ENCODE assay signal across 29 cellular contexts in the genomic region with DNA sequence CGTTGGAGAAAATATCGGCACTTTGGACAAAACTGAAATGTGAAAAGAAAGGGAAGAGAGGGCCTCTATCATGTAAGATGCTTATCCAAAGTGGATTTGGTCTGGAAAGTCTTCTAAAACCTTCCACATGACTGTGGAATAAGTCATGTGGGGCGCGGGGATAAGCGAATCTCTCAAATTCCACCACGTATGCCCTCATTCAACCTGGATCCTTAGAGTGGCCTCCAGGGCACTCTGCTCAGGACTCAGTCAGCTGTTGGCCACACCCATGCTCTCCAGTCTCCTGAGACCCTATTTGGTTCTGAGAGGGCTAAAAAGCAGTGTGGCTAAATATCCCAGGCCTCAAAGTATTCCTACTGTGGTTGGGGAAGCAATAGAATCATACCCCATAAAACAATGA. TPM values are rescaled to one million over a fixed set of nuclear protein-coding genes. Genes with fewer than 3 reads are reported as not detected.
DNase-seq lines count a peak whose midpoint lies in the region; ATAC-seq, FAIRE-seq and TF ChIP-seq lines count a peak whose summit lies in the region.
"Had no signal": no experiment of that assay in that cellular context is flagged by ENCODE, and none has a peak within 500 bp of the region (broad histone marks: within the 10 kb centered on the region; RNA-seq: fewer than 3 reads in every experiment).

No MANE protein-coding gene starts in this region.

- no peak overlapping the region for H3K4me3 ChIP-seq in left ventricle myocardium inferior
- no peak overlapping the region for H3K4me3 ChIP-seq in spleen
- H3K4me3 ChIP-seq in HepG2 (replicated peaks in 1 of 3; ENCODE audit: insufficient read depth in 1 of 3, low read depth in 2 of 3, low read length in 3 of 3): no peak overlapping the region
- H3K4me3 ChIP-seq: Peyer's patch, SJSA1, skin epidermis had no signal

- H3K4me1 ChIP-seq in left ventricle myocardium inferior (peaks cover 69% of the 10 kb centered on the region), spleen (peaks cover 0 to 31% (median 14%) of the 10 kb centered on the region in 6 donors), HepG2 (ENCODE audit: insufficient read depth, low read length) (peaks cover 58% of the 10 kb centered on the region)
- H3K4me1 ChIP-seq: Peyer's patch had no signal

- peaks cover 17% of the 10 kb centered on the region; the same call in 1 of the 2 replicates for H4K20me1 ChIP-seq in HepG2 (ENCODE audit: insufficient read depth, low read length)

- no peak for TF ChIP-seq RAD21 in HepG2 (CRISPR knock-in tag; IDR thresholded peaks at IDR 0.05)

- BruUV-seq in HepG2 (replicated peaks; lab: Mats Ljungman, UMichigan) (no TSS peak), MCF 10A (replicated peaks; lab: Mats Ljungman, UMichigan) (no TSS peak)

- H3K27ac ChIP-seq in left ventricle myocardium inferior (replicated peaks) (peak overlapping the region; percentile 96), spleen (peak overlapping the region in 5 of 8 donors; percentile 22 to 90 (median 84)), HepG2 (ENCODE audit: extremely low read length, insufficient read depth, low read length) (no peak overlapping the region)
- H3K27ac ChIP-seq: C4-2B, SJSA1 had no signal

- 87 to 96% (median 95%) methylated on average over 6 of the region's 6 CpGs for WGBS in spleen, 5 donors
- WGBS in HepG2 (ENCODE audit: low lambda C conversion rate): 94% methylated on average over 6 of the region's 6 CpGs

- no peak overlapping the region for H3K27ac Mint-ChIP-seq in MCF 10A (ENCODE audit: low read depth, unreplicated experiment)
- H3K27ac Mint-ChIP-seq: activated CD4-positive, alpha-beta T cell treated with anti-CD3 and anti-CD28 coated beads for 36 hours; activated CD8-positive, alpha-beta T cell treated with anti-CD3 and anti-CD28 coated beads, Interleukin-2, amount 10 ng/mL, durations not matched to agents 7 days and 5 days; activated naive CD4-positive, alpha-beta T cell treated with anti-CD3 and anti-CD28 coated beads, Interleukin-2, amount 50 U/mL, for 24 hours; IgD-negative memory B cell; immature natural killer cell; naive thymus-derived CD4-positive, alpha-beta T cell had no signal

- CTCF ChIA-PET in HepG2 (lab: Yijun Ruan, JAX; ENCODE audit: low intra/inter-chr PET ratio, low total read pairs): no interaction called here
- CTCF ChIA-PET in MCF 10A (lab: Yijun Ruan, JAX): interaction anchor here (0.6 to 11.5 kb wide), 12 partner anchors 10 to 352 kb away, joined by 3 to 205 read pairs (median 4); no protein-coding TSS in a partner anchor

- H3K36me3 ChIP-seq in left ventricle myocardium inferior (peaks cover 8% of the 10 kb centered on the region), spleen (no peaks in the 10 kb centered on the region), HepG2 (replicated peaks in 1 of 2; ENCODE audit: control insufficient read depth in 1 of 2, insufficient read depth in 2 of 2, low read length in 2 of 2) (no peaks in the 10 kb centered on the region)
- H3K36me3 ChIP-seq: Peyer's patch, SJSA1 had no signal

- no peaks in the 10 kb centered on the region for H3K27me3 ChIP-seq in left ventricle myocardium inferior (ENCODE audit: low read depth)
- H3K27me3 ChIP-seq in spleen (replicated peaks in 1 of 7): peaks cover 0 to 71% (median 13%) of the 10 kb centered on the region in 7 donors
- no peaks in the 10 kb centered on the region for H3K27me3 ChIP-seq in HepG2 (ENCODE audit: control insufficient read depth in 1 of 2, insufficient read depth in 2 of 2, low read length in 2 of 2)
- H3K27me3 ChIP-seq: Peyer's patch had no signal

- POLR2A ChIA-PET in HepG2 (lab: Yijun Ruan, JAX): interaction anchor here (0.6 to 1.3 kb wide), 2 partner anchors 79 to 177 kb away, joined by 3 to 4 read pairs; no protein-coding TSS in a partner anchor
- POLR2A ChIA-PET in MCF 10A (lab: Yijun Ruan, JAX): interaction anchor here (0.7 to 1.0 kb wide), 2 partner anchors 10 to 16 kb away, joined by 3 read pairs; no protein-coding TSS in a partner anchor

- no peak overlapping the region for H3K4me3 Mint-ChIP-seq in MCF 10A (ENCODE audit: unreplicated experiment)
- H3K4me3 Mint-ChIP-seq: activated CD4-positive, alpha-beta T cell treated with anti-CD3 and anti-CD28 coated beads for 36 hours; activated CD8-positive, alpha-beta T cell treated with anti-CD3 and anti-CD28 coated beads, Interleukin-2, amount 10 ng/mL, durations not matched to agents 7 days and 5 days; activated naive CD4-positive, alpha-beta T cell treated with anti-CD3 and anti-CD28 coated beads, Interleukin-2, amount 50 U/mL, for 24 hours; immature natural killer cell; naive thymus-derived CD4-positive, alpha-beta T cell had no signal

- in situ Hi-C loops in HepG2 (cut with HindIII; ENCODE audit: extremely low pct_ligation_motif_present, low pct_unique_long_range_greater_than_20kb): loop anchor here (5.0 kb wide), 2 partner anchors 137 to 272 kb away; no protein-coding TSS in a partner anchor

- peaks cover 21% of the 10 kb centered on the region for H3K4me1 Mint-ChIP-seq in MCF 10A (ENCODE audit: insufficient read depth, unreplicated experiment)
- H3K4me1 Mint-ChIP-seq: activated naive CD4-positive, alpha-beta T cell treated with anti-CD3 and anti-CD28 coated beads, Interleukin-2, amount 50 U/mL, for 24 hours had no signal

- H3K9ac ChIP-seq in HepG2 (ENCODE audit: insufficient read depth, low read depth, low read length): no peak overlapping the region

- H3K36me3 Mint-ChIP-seq in MCF 10A (ENCODE audit: insufficient read depth, unreplicated experiment): no peaks in the 10 kb centered on the region
- H3K36me3 Mint-ChIP-seq: activated naive CD4-positive, alpha-beta T cell treated with anti-CD3 and anti-CD28 coated beads, Interleukin-2, amount 50 U/mL, for 24 hours; immature natural killer cell had no signal

- TF ChIP-seq POLR2A in spleen (IDR thresholded peaks at IDR 0.05): no peak
- no peak for TF ChIP-seq POLR2A in HepG2 (IDR thresholded peaks at IDR 0.05; ENCODE audit: insufficient read depth in 1 of 2, low read depth in 2 of 2, low read length in 2 of 2)

- no peaks in the 10 kb centered on the region for H3K27me3 Mint-ChIP-seq in MCF 10A (ENCODE audit: insufficient read depth, unreplicated experiment)

- no peak for FAIRE-seq in HepG2 (lab: Jason Lieb, UNC)
- FAIRE-seq: GM12892 had no signal

- H3K4me2 ChIP-seq in HepG2 (ENCODE audit: low read depth, low read length): no peak overlapping the region

- DNase-seq in left ventricle myocardium inferior (no peak), cardiac septum (ENCODE audit: low spot score) (no peak), myocyte (ENCODE audit: low read depth) (peak; percentile 29), spleen (no peak), HepG2 (ENCODE audit: low spot score) (no peak), MCF 10A (ENCODE audit: unreplicated experiment) (no peak)
- DNase-seq: activated CD4-positive, alpha-beta T cell treated with anti-CD3 and anti-CD28 coated beads for 36 hours; activated CD8-positive, alpha-beta T cell treated with anti-CD3 and anti-CD28 coated beads, Interleukin-2, amount 10 ng/mL, durations not matched to agents 7 days and 5 days; Caco-2; DMS53; hypothalamus; immature natural killer cell; naive thymus-derived CD4-positive, alpha-beta T cell; NCI-H146; NCI-H2107; NCI-H748 treated with DMSO at 0.1 percent for 48 hours; nucleus accumbens; Peyer's patch; stimulated activated naive CD4-positive, alpha-beta T cell treated with Interleukin-2 at 50 U/mL for 16 hours; T-helper 9 cell had no signal

- H3K79me2 ChIP-seq in HepG2 (ENCODE audit: insufficient read depth, low read length): peaks cover 25% of the 10 kb centered on the region

- TF ChIP-seq CTCF in left ventricle myocardium inferior (IDR thresholded peaks at IDR 0.05; ENCODE audit: borderline replicate concordance) (no peak), spleen (IDR thresholded peaks at IDR 0.05 in 8 of 11, conservative IDR thresholded peaks at IDR 0.05 in 3 of 11) (no peak), HepG2 (CRISPR knock-in tag; IDR thresholded peaks at IDR 0.05) (no peak), MCF 10A (IDR thresholded peaks at IDR 0.05; ENCODE audit: unreplicated experiment) (no peak)

- intact Hi-C loops in left ventricle myocardium inferior (cut with micrococcal nuclease) (loop anchor here (5.0 kb wide), 1 partner anchor 272 kb away; no protein-coding TSS in a partner anchor), cardiac septum (cut with DNase I) (loop anchor here (5.0 kb wide), 1 partner anchor 37 kb away; no protein-coding TSS in a partner anchor), spleen (cut with DNase I; ENCODE audit: low total_unique reads) (loop anchor here (5.0 kb wide), 2 partner anchors 137 to 272 kb away; no protein-coding TSS in a partner anchor), HepG2 (cut with micrococcal nuclease; ENCODE audit: unreplicated experiment) (loop anchor here (5.0 kb wide), 1 partner anchor 117 kb away; no protein-coding TSS in a partner anchor), MCF 10A (cut with micrococcal nuclease) (no loop called here)

- TF ChIP-seq EP300 in HepG2 (IDR thresholded peaks at IDR 0.05; ENCODE audit: low read depth in 2 of 2, low read length in 2 of 2) (no peak), HepG2 (CRISPR knock-in tag; IDR thresholded peaks at IDR 0.05; ENCODE audit: borderline replicate concordance) (no peak)

- no peak overlapping the region for H2AFZ ChIP-seq in HepG2 (ENCODE audit: low read length)

- no peaks in the 10 kb centered on the region for H3K9me3 Mint-ChIP-seq in MCF 10A (ENCODE audit: unreplicated experiment)
- H3K9me3 Mint-ChIP-seq: activated naive CD4-positive, alpha-beta T cell treated with anti-CD3 and anti-CD28 coated beads, Interleukin-2, amount 50 U/mL, for 24 hours; immature natural killer cell had no signal

- ATAC-seq in GM19351 (IDR thresholded peaks at IDR 0.05; ENCODE audit: unreplicated experiment) (no peak), HepG2 (no peak), HG03354 (IDR thresholded peaks at IDR 0.05; ENCODE audit: poor library complexity, severe bottlenecking, unreplicated experiment) (no peak)
- ATAC-seq: activated CD4-positive, alpha-beta T cell treated with anti-CD3 and anti-CD28 coated beads for 36 hours; activated CD8-positive, alpha-beta T cell treated with anti-CD3 and anti-CD28 coated beads, Interleukin-2, amount 10 ng/mL, durations not matched to agents 7 days and 5 days; HCT116; naive thymus-derived CD4-positive, alpha-beta T cell had no signal

- H3K9me3 ChIP-seq in left ventricle myocardium inferior (replicated peaks) (no peaks in the 10 kb centered on the region), spleen (no peaks in the 10 kb centered on the region), HepG2 (ENCODE audit: low read length) (no peaks in the 10 kb centered on the region)
- H3K9me3 ChIP-seq: Caco-2, Peyer's patch, SJSA1 had no signal

RNA-seq across cellular contexts. Expression of gene TIMP3, which starts 2.0 kb away (rescaled TPM):
- total RNA-seq in left ventricle myocardium inferior (250 TPM), cardiac septum (116 TPM), myocyte (4.0 and 5.2 TPM in 2 replicates), spleen (100 to 1,000 TPM; 171 to 689 (median 516) TPM), HepG2 (2016; rRNA removed; fragmentation: Illumina TruSeq; extraction: Trizol) (28.7 and 57.3 TPM in 2 replicates), MCF 10A (2022) (44.9 and 50.6 TPM in 2 replicates)
- polyA plus RNA-seq in myocyte (2012): 1,125 TPM
- polyA plus RNA-seq in spleen (100 to 1,000 TPM in 1 of 3 donors, 10 to 100 TPM in 2; 19.7 to 104 (median 48.1) TPM), HepG2 (2011; rRNA removed) (75.2 and 86.6 TPM in 2 replicates)
- total RNA-seq in HepG2 (2016; cell fraction: cytosol; rRNA removed; fragmentation: Illumina TruSeq; extraction: Trizol; ENCODE audit: low read depth): 5.1 and 5.6 TPM in 2 replicates
- 26.3 and 55.6 TPM in 2 replicates for total RNA-seq in HepG2 (2016; cell fraction: insoluble cytoplasmic fraction; rRNA removed; fragmentation: Illumina TruSeq; extraction: Trizol)
- total RNA-seq in HepG2 (2016; cell fraction: membrane; rRNA removed; fragmentation: Illumina TruSeq; extraction: Trizol): 17.2 and 19.0 TPM in 2 replicates
- 55.3 and 66.5 TPM in 2 replicates for total RNA-seq in HepG2 (2016; cell fraction: nucleus; rRNA removed; fragmentation: Illumina TruSeq; extraction: Trizol)
- polyA plus RNA-seq in HepG2 (2011; cell fraction: cytosol; rRNA removed): 67.3 and 72.2 TPM in 2 replicates
- 29.5 and 30.5 TPM in 2 replicates for polyA plus RNA-seq in HepG2 (2011; cell fraction: nucleus; rRNA removed)
- 89.9 and 107 TPM in 2 replicates for polyA plus RNA-seq in HepG2 (2012)
- 5.5 TPM in 2 replicates for polyA plus RNA-seq in HepG2 (2016; cell fraction: cytosol; fragmentation: Illumina TruSeq; extraction: Trizol; ENCODE audit: low read depth)
- polyA plus RNA-seq in HepG2 (2016; cell fraction: insoluble cytoplasmic fraction; fragmentation: Illumina TruSeq; extraction: Trizol; ENCODE audit: low read depth): 30.6 and 38.9 TPM in 2 replicates
- polyA plus RNA-seq in HepG2 (2016; cell fraction: membrane; fragmentation: Illumina TruSeq; extraction: Trizol; ENCODE audit: low read depth): 12.2 and 12.9 TPM in 2 replicates
- 90.8 and 96.2 TPM in 2 replicates for polyA plus RNA-seq in HepG2 (2016; cell fraction: nucleus; fragmentation: Illumina TruSeq; extraction: Trizol; ENCODE audit: insufficient read depth, low read depth)
- 7.2 and 107 TPM in 2 replicates for polyA minus RNA-seq in HepG2 (2011; rRNA and poly(A)+ RNA removed; ENCODE audit: low replicate concordance)
- 51.1 and 55.3 TPM in 2 replicates for polyA minus RNA-seq in HepG2 (2011; cell fraction: cytosol; rRNA and poly(A)+ RNA removed)
- 20.5 and 25.0 TPM in 2 replicates for polyA minus RNA-seq in HepG2 (2011; cell fraction: nucleus; rRNA and poly(A)+ RNA removed)
- total RNA-seq: activated CD4-positive, alpha-beta T cell treated with anti-CD3 and anti-CD28 coated beads for 36 hours; activated CD8-positive, alpha-beta T cell treated with anti-CD3 and anti-CD28 coated beads, Interleukin-2, amount 10 ng/mL, durations not matched to agents 7 days and 5 days had no signal
- polyA plus RNA-seq: IgD-negative memory B cell; immature natural killer cell; naive thymus-derived CD4-positive, alpha-beta T cell had no signal
